In the genomic region with DNA sequence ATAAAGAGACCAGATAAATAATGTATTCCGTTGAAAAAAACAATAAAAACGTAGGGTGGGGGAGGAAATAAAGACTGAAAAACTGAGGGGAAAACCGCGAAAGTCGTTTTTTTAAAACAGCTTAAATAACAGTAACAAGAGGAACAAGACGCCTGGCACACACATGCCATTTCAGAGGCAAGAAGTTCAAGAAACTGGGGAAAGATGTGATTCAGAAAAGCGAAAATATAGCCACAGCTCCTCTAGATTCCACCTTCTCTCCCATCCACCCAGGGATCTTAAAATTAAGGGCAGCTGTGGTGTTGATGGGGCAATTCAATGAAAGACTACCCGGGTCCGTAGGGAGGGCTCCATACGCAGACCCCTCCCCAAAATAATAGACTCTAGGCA, we compare ENCODE assay signal across 8 cellular contexts. TPM values are rescaled to one million over a fixed set of nuclear protein-coding genes. Genes with fewer than 3 reads are reported as not detected.
DNase-seq lines count a peak whose midpoint lies in the region; ATAC-seq, FAIRE-seq and TF ChIP-seq lines count a peak whose summit lies in the region.

No MANE protein-coding gene starts in this region.

- peak overlapping the region; percentile 91; the same call in 1 of the 2 replicates for H3K4me2 ChIP-seq in OCI-LY1 (ENCODE audit: low read length)
- H3K4me2 ChIP-seq in H1 (ENCODE audit: insufficient read depth in 1 of 2, low read depth in 2 of 2, low read length in 2 of 2), result peak overlapping the region; percentile 76 to 81

- H3K27ac Mint-ChIP-seq in CD8-positive, alpha-beta T cell, result peak overlapping the region; percentile 62

- TF ChIP-seq POLR2A in H1 (IDR thresholded peaks at IDR 0.05; ENCODE audit: control extremely low read depth in 1 of 2, low read depth in 2 of 2, low read length in 2 of 2), result no peak

- H2AK5ac ChIP-seq in H1 (ENCODE audit: low read depth, low read length), result no peak overlapping the region

- POLR2A ChIA-PET in CD8-positive, alpha-beta T cell (lab: Charles Lee), result interaction anchor here (1.0 to 1.6 kb wide), 2 partner anchors 16 to 567 kb away, joined by 5 to 6 read pairs; a partner anchor contains a TSS
- POLR2A ChIA-PET in H1 (lab: Charles Lee; ENCODE audit: partially characterized antibody), result interaction anchor here (1.0 to 1.4 kb wide), 3 partner anchors 9 to 21 kb away, joined by 3 to 4 read pairs (median 4); no protein-coding TSS in a partner anchor
- POLR2A ChIA-PET in HEK293T (lab: Yijun Ruan, JAX), result no interaction called here

- no peaks in the 10 kb centered on the region for H3K27me3 ChIP-seq in CD8-positive, alpha-beta T cell (ENCODE audit: insufficient read depth, low read length)
- no peaks in the 10 kb centered on the region for H3K27me3 ChIP-seq in OCI-LY1 (ENCODE audit: insufficient read depth, low read length)
- H3K27me3 ChIP-seq in H1 (replicated peaks in 1 of 4; ENCODE audit: control insufficient read depth in 3 of 4, extremely low read depth in 1 of 4, insufficient read depth in 3 of 4, low read length in 3 of 4), result no peaks in the 10 kb centered on the region
- H3K27me3 ChIP-seq in neuron (ENCODE audit: insufficient read depth, low read length), result no peaks in the 10 kb centered on the region

- H4K5ac ChIP-seq in H1 (ENCODE audit: insufficient read length, low read depth, low read length), result no peak overlapping the region

- H3K14ac ChIP-seq in H1 (ENCODE audit: insufficient read length), result no peak overlapping the region

- no peaks in the 10 kb centered on the region for H3K9me3 ChIP-seq in CD8-positive, alpha-beta T cell (ENCODE audit: low read length)
- H3K9me3 ChIP-seq in OCI-LY1 (ENCODE audit: low read length) (no peaks in the 10 kb centered on the region), H1 (ENCODE audit: insufficient read depth in 2 of 2, low read depth in 1 of 2, low read length in 1 of 2) (no peaks in the 10 kb centered on the region), neuron (ENCODE audit: low read length) (no peaks in the 10 kb centered on the region)

- H3K36me3 Mint-ChIP-seq in CD8-positive, alpha-beta T cell, result peaks cover under 1% of the 10 kb centered on the region

- H2AFZ ChIP-seq in OCI-LY1 (ENCODE audit: low read length) (no peak overlapping the region), H1 (ENCODE audit: low read length) (no peak overlapping the region), neuron (ENCODE audit: low read depth, low read length) (no peak overlapping the region)

- no peaks in the 10 kb centered on the region for H3F3A ChIP-seq in OCI-LY1 (ENCODE audit: insufficient read depth, low read length)

- no peak overlapping the region for H2BK15ac ChIP-seq in H1 (ENCODE audit: low read length)

- H2BK12ac ChIP-seq in H1 (ENCODE audit: low read depth, low read length), result no peak overlapping the region

- no peak for DNase-seq in CD8-positive, alpha-beta T cell
- DNase-seq in H1 (ENCODE audit: low read depth in 1 of 2, low spot score in 2 of 2) (no peak), HEK293T (ENCODE audit: extremely low spot score) (no peak), DMS153 treated with DMSO at 0.1 percent for 48 hours (lab: John Stamatoyannopoulos, UW; ENCODE audit: unreplicated experiment) (no peak), putamen (ENCODE audit: low spot score) (no peak)
- no peak for DNase-seq in NK-92 treated with Interleukin-12 subunit alpha and Interleukin-12 subunit beta, amount 100 ng/mL, for 24 hours (lab: John Stamatoyannopoulos, UW)

- no peak for TF ChIP-seq EP300 in H1 (IDR thresholded peaks at IDR 0.05; ENCODE audit: borderline replicate concordance in 1 of 2, low read depth in 2 of 2, low read length in 2 of 2)

- no peak overlapping the region for H2BK120ac ChIP-seq in H1 (replicated peaks; ENCODE audit: low read depth, low read length)

- no peaks in the 10 kb centered on the region for H3K9me2 ChIP-seq in OCI-LY1 (ENCODE audit: low read depth, low read length)

- no peak overlapping the region for H3K23ac ChIP-seq in H1 (ENCODE audit: insufficient read length)

- H3K56ac ChIP-seq in H1 (replicated peaks; ENCODE audit: insufficient read length, low read depth, low read length), result no peak overlapping the region

- TF ChIP-seq CTCF in CD8-positive, alpha-beta T cell (IDR thresholded peaks at IDR 0.05), result no peak
- TF ChIP-seq CTCF in OCI-LY1 (IDR thresholded peaks at IDR 0.05; ENCODE audit: low read length) (no peak), H1 (IDR thresholded peaks at IDR 0.05; ENCODE audit: control extremely low read depth in 1 of 3, insufficient read depth in 1 of 3, low read depth in 1 of 3, low read length in 3 of 3) (no peak)

- H3K27ac ChIP-seq in CD8-positive, alpha-beta T cell (ENCODE audit: low read depth, low read length), result no peak overlapping the region
- H3K27ac ChIP-seq in OCI-LY1 (ENCODE audit: low read depth, low read length, poor library complexity, severe bottlenecking) (no peak overlapping the region), H1 (ENCODE audit: low read depth, low read length) (no peak overlapping the region)

- no peak overlapping the region for H4K8ac ChIP-seq in H1 (ENCODE audit: extremely low read depth, insufficient read depth, low read length)

- H4K20me1 ChIP-seq in OCI-LY1 (ENCODE audit: insufficient read depth, low read length), result no peaks in the 10 kb centered on the region
- H4K20me1 ChIP-seq in H1 (replicated peaks in 1 of 2; ENCODE audit: control insufficient read depth in 1 of 2, insufficient read depth in 2 of 2, low read length in 2 of 2), result no peaks in the 10 kb centered on the region

- no peaks in the 10 kb centered on the region for H3K36me3 ChIP-seq in CD8-positive, alpha-beta T cell (ENCODE audit: insufficient read depth, low read length)
- H3K36me3 ChIP-seq in OCI-LY1 (ENCODE audit: insufficient read depth, low read length) (no peaks in the 10 kb centered on the region), H1 (ENCODE audit: control insufficient read depth in 2 of 4, insufficient read depth in 4 of 4, low read length in 3 of 4) (no peaks in the 10 kb centered on the region), neuron (ENCODE audit: insufficient read depth, low read length) (no peaks in the 10 kb centered on the region)

- H3K79me2 ChIP-seq in OCI-LY1 (ENCODE audit: insufficient read depth, low read length) (no peaks in the 10 kb centered on the region), H1 (ENCODE audit: control insufficient read depth in 1 of 2, insufficient read depth in 2 of 2, low read length in 2 of 2) (peaks cover 0 to 53% of the 10 kb centered on the region in 2 experiments; a peak in 3 of 4 replicates)

- no peak for FAIRE-seq in H1 (lab: Jason Lieb, UNC)

- no peak overlapping the region for H3K18ac ChIP-seq in H1 (ENCODE audit: extremely low read depth, low read length)

- peaks cover 7% of the 10 kb centered on the region for H3K23me2 ChIP-seq in H1 (ENCODE audit: low read depth, low read length)

- H3K79me1 ChIP-seq in H1 (ENCODE audit: low read depth, low read length), result peaks cover 3% of the 10 kb centered on the region; the same call in 1 of the 2 replicates

- H3K9ac ChIP-seq in OCI-LY1 (ENCODE audit: low read length) (no peak overlapping the region), H1 (replicated peaks in 1 of 4; ENCODE audit: extremely low read depth in 1 of 4, low read depth in 3 of 4, low read length in 3 of 4) (no peak overlapping the region)

- no peak overlapping the region for H4K91ac ChIP-seq in H1 (replicated peaks; ENCODE audit: insufficient read length, low read length)

- no peak overlapping the region for H2BK5ac ChIP-seq in H1 (ENCODE audit: low read depth, low read length)

- no peak overlapping the region for H3K4ac ChIP-seq in H1 (replicated peaks; ENCODE audit: insufficient read length, low read depth, low read length)

- 18% methylated on average over 10 of the region's 10 CpGs; no CpG with 5 or more reads in 1 of the 2 experiments for WGBS in H1 (ENCODE audit: extremely low coverage in 1 of 2, insufficient coverage in 1 of 2, insufficient read length in 1 of 2, insufficient replicate concordance in 2 of 2, low coverage in 1 of 2, low lambda C conversion rate in 2 of 2, missing lambda C conversion rate in 1 of 2), 2 experiments

- H3K27me3 Mint-ChIP-seq in CD8-positive, alpha-beta T cell (ENCODE audit: low read depth), result no peaks in the 10 kb centered on the region

- H2BK20ac ChIP-seq in H1 (ENCODE audit: low read length), result no peak overlapping the region

- no peak for ATAC-seq in CD8-positive, alpha-beta T cell

- H3K4me1 Mint-ChIP-seq in CD8-positive, alpha-beta T cell (ENCODE audit: low read depth), result peaks cover 27% of the 10 kb centered on the region

- CTCF ChIA-PET in CD8-positive, alpha-beta T cell (lab: Charles Lee), result interaction anchor here (1.5 kb wide), 1 partner anchor 171 kb away, joined by 3 read pairs; no protein-coding TSS in a partner anchor
- CTCF ChIA-PET in H1 (lab: Charles Lee; ENCODE audit: partially characterized antibody), result interaction anchor here (0.7 to 1.5 kb wide), 3 partner anchors 13 to 27 kb away, joined by 3 to 4 read pairs (median 3); no protein-coding TSS in a partner anchor
- CTCF ChIA-PET in HEK293T (lab: Yijun Ruan, JAX), result interaction anchor here (0.7 kb wide), 1 partner anchor 23 kb away, joined by 3 read pairs; no protein-coding TSS in a partner anchor

- no peak for TF ChIP-seq RAD21 in H1 (IDR thresholded peaks at IDR 0.05 in 1 of 2, conservative IDR thresholded peaks at IDR 0.05 in 1 of 2; ENCODE audit: low read depth in 2 of 2, low read length in 2 of 2)

- H3K4me1 ChIP-seq in CD8-positive, alpha-beta T cell (ENCODE audit: insufficient read depth, low read length), result peaks cover 10% of the 10 kb centered on the region
- H3K4me1 ChIP-seq in OCI-LY1 (ENCODE audit: insufficient read depth, low read length, severe bottlenecking), result peaks cover 12% of the 10 kb centered on the region
- H3K4me1 ChIP-seq in H1 (replicated peaks in 1 of 4; ENCODE audit: control insufficient read depth in 3 of 4, insufficient read depth in 4 of 4, low read length in 3 of 4), result peaks cover 2 to 20% (median 7%) of the 10 kb centered on the region in 4 experiments; a peak in 5 of 7 replicates
- peaks cover 15% of the 10 kb centered on the region for H3K4me1 ChIP-seq in neuron (ENCODE audit: insufficient read depth, low read length)

- peaks cover 5% of the 10 kb centered on the region for H3K9me3 Mint-ChIP-seq in CD8-positive, alpha-beta T cell

- no peak overlapping the region for H3K4me3 ChIP-seq in CD8-positive, alpha-beta T cell (ENCODE audit: low read depth, low read length)
- H3K4me3 ChIP-seq in OCI-LY1 (ENCODE audit: low read depth, low read length, poor library complexity, severe bottlenecking) (peak overlapping the region; percentile 86), H1 (ENCODE audit: extremely low read depth in 1 of 4, insufficient read depth in 2 of 4, low read depth in 3 of 4, low read length in 4 of 4) (peak overlapping the region; percentile 82 to 96 (median 86); a peak in 5 of 8 replicates), neuron (ENCODE audit: low read length) (peak overlapping the region; percentile 98)

- peak overlapping the region; percentile 85 for H3K4me3 Mint-ChIP-seq in CD8-positive, alpha-beta T cell

- intact Hi-C loops in CD8-positive, alpha-beta T cell (cut with DNase I, micrococcal nuclease), result loop anchor here in 1 of 2 experiments (5.0 to 10.0 kb wide), 3 partner anchors 136 to 1567 kb away; a partner anchor contains a TSS

RNA-seq across cellular contexts. Expression of a gene that starts 1.3 kb away (rescaled TPM):
- total RNA-seq in CD8-positive, alpha-beta T cell, result 10 to 100 TPM; 11.0 to 12.0 TPM
- total RNA-seq in H1 (2021; fragmentation: NEBNext Ultra II Directional; extraction: Animal tissue kit (Norgen Biotek cat#: 25700)), result 123 and 125 TPM in 2 replicates
- polyA plus RNA-seq in H1 (2011; rRNA removed), result 22.5 and 31.8 TPM in 2 replicates
- polyA plus RNA-seq in H1 (2011; cell fraction: cytosol; rRNA removed), result 34.2 TPM
- polyA plus RNA-seq in H1 (2011; cell fraction: nucleus; rRNA removed), result 55.8 TPM
- polyA plus RNA-seq in H1 (2012, experiment 1 of 2), result 53.6 to 96.1 TPM (median 59.3 TPM) in 4 replicates
- polyA plus RNA-seq in H1 (2012, experiment 2 of 2), result 5.2 TPM
- polyA plus RNA-seq in H1 (2013, experiment 1 of 2), result 93.0 TPM
- polyA plus RNA-seq in H1 (2013, experiment 2 of 2), result 89.6 TPM
- 80.6 and 109 TPM in 2 replicates for polyA minus RNA-seq in H1 (2011; rRNA and poly(A)+ RNA removed)
- polyA minus RNA-seq in H1 (2011; cell fraction: cytosol; rRNA and poly(A)+ RNA removed), result 30.3 TPM
- polyA minus RNA-seq in H1 (2011; cell fraction: nucleus; rRNA and poly(A)+ RNA removed), result 86.1 TPM
